24 cellular contexts compared by ENCODE assay signal in genomic region chr4:173420821-173421220, GRCh38. TPM values are rescaled to one million over a fixed set of nuclear protein-coding genes. Genes with fewer than 3 reads are reported as not detected.
"Had no signal": no experiment of that assay in that cellular context is flagged by ENCODE, and none has a peak within 500 bp of the region (broad histone marks: within the 10 kb centered on the region; RNA-seq: fewer than 3 reads in every experiment).

No MANE protein-coding gene starts in this region.

- H3K27me3 Mint-ChIP-seq: activated naive CD4-positive, alpha-beta T cell treated with anti-CD3 and anti-CD28 coated beads, Interleukin-2, amount 50 U/mL, for 24 hours had no signal

- H3K9me3 ChIP-seq: breast epithelium, left lung, mucosa of descending colon, neutrophil, right atrium auricular region had no signal

- ATAC-seq: activated CD4-positive, CD25-positive, alpha-beta regulatory T cell treated with anti-CD3 and anti-CD28 coated beads, Interleukin-2, amount 50 U/mL, for 24 hours had no signal

- H3K27ac ChIP-seq: breast epithelium, left lung, neutrophil, skin epidermis had no signal

- H3K4me3 Mint-ChIP-seq: activated naive CD4-positive, alpha-beta T cell treated with anti-CD3 and anti-CD28 coated beads, Interleukin-2, amount 50 U/mL, for 24 hours; endodermal cell; natural killer cell; T-helper 1 cell treated with Interleukin-12 subunit alpha and Interleukin-12 subunit beta and Interleukin-4 antibody, amounts not matched to agents 30 μg/mL and 1 μg/mL, for 36 hours had no signal

- H3K36me3 Mint-ChIP-seq: activated naive CD4-positive, alpha-beta T cell treated with anti-CD3 and anti-CD28 coated beads, Interleukin-2, amount 50 U/mL, for 24 hours; natural killer cell had no signal

- DNase-seq: activated CD4-positive, alpha-beta T cell treated with anti-CD3 and anti-CD28 coated beads, Interleukin-2, amount 50 U/mL, for 4 hours; activated T-cell treated with anti-CD3 and anti-CD28 coated beads for 4 hours; amniotic stem cell; endodermal cell; kidney; left lung; mammary epithelial cell; mucosa of descending colon; natural killer cell; posterior cingulate gyrus; SIG-M5; stimulated activated CD4-positive, alpha-beta T cell treated with anti-CD3 and anti-CD28 coated beads, Interleukin-4, amount 100 ng/mL, for 24 hours; stimulated activated naive CD4-positive, alpha-beta T cell treated with Interleukin-2 at 50 U/mL for 16 hours; substantia nigra had no signal

- H3K4me1 Mint-ChIP-seq: endodermal cell had no signal

- H3K4me3 ChIP-seq: breast epithelium, left lung, mucosa of descending colon, right atrium auricular region, skin epidermis had no signal

- H3K27me3 ChIP-seq: breast epithelium, left lung, neutrophil, right atrium auricular region had no signal

- H3K9me3 Mint-ChIP-seq: activated naive CD4-positive, alpha-beta T cell treated with anti-CD3 and anti-CD28 coated beads, Interleukin-2, amount 50 U/mL, for 24 hours; endodermal cell; natural killer cell; T-helper 1 cell treated with Interleukin-12 subunit alpha and Interleukin-12 subunit beta and Interleukin-4 antibody, amounts not matched to agents 30 μg/mL and 1 μg/mL, for 36 hours had no signal

- H3K36me3 ChIP-seq: breast epithelium, left lung, neutrophil, right atrium auricular region had no signal

- H3K27ac Mint-ChIP-seq: activated naive CD4-positive, alpha-beta T cell treated with anti-CD3 and anti-CD28 coated beads, Interleukin-2, amount 50 U/mL, for 24 hours; endodermal cell; natural killer cell; T-helper 1 cell treated with Interleukin-12 subunit alpha and Interleukin-12 subunit beta and Interleukin-4 antibody, amounts not matched to agents 30 μg/mL and 1 μg/mL, for 36 hours had no signal

- H3K4me1 ChIP-seq: breast epithelium had no signal

RNA-seq across cellular contexts. Expression of gene SCRG1, which starts 21.9 kb away (rescaled TPM):
- total RNA-seq: dermis microvascular lymphatic vessel endothelial cell, endodermal cell, epithelial cell of proximal tubule, glomerular endothelial cell, natural killer cell had no signal
- polyA plus RNA-seq: mammary epithelial cell had no signal
